Comparison of ENCODE assay signal across 7 cellular contexts in genomic region chr9:15423328-15423985, GRCh38. TPM values are rescaled to one million over a fixed set of nuclear protein-coding genes. Genes with fewer than 3 reads are reported as not detected.
DNase-seq lines count a peak whose midpoint lies in the region; ATAC-seq lines count a peak whose summit lies in the region.

No MANE protein-coding gene starts in this region.

- ATAC-seq in activated naive CD4-positive, alpha-beta T cell treated with anti-CD3 and anti-CD28 coated beads, Interleukin-2, amount 50 U/mL, for 72 hours = peak in 1 of 2 donors; percentile 11
- ATAC-seq in stimulated activated memory B cell treated with anti-CD40 and anti-IgM and Interleukin-4, amounts not matched to agents 10 μg/mL and 1 μg/mL and 100 μg/mL, for 72 hours = no peak

- peaks cover 12 to 36% of the 10 kb centered on the region in 2 donors for H3K36me3 Mint-ChIP-seq in activated naive CD4-positive, alpha-beta T cell treated with anti-CD3 and anti-CD28 coated beads, Interleukin-2, amount 50 U/mL, for 72 hours
- peaks cover 25% of the 10 kb centered on the region for H3K36me3 Mint-ChIP-seq in stimulated activated memory B cell treated with anti-CD40 and anti-IgM and Interleukin-4, amounts not matched to agents 10 μg/mL and 1 μg/mL and 100 μg/mL, for 72 hours

- H3K27ac Mint-ChIP-seq in activated naive CD4-positive, alpha-beta T cell treated with anti-CD3 and anti-CD28 coated beads, Interleukin-2, amount 50 U/mL, for 72 hours = peak overlapping the region; percentile 88 to 90
- peak overlapping the region; percentile 96 for H3K27ac Mint-ChIP-seq in stimulated activated memory B cell treated with anti-CD40 and anti-IgM and Interleukin-4, amounts not matched to agents 10 μg/mL and 1 μg/mL and 100 μg/mL, for 72 hours

- no peaks in the 10 kb centered on the region for H3K27me3 Mint-ChIP-seq in stimulated activated memory B cell treated with anti-CD40 and anti-IgM and Interleukin-4, amounts not matched to agents 10 μg/mL and 1 μg/mL and 100 μg/mL, for 72 hours

- H3K4me3 Mint-ChIP-seq in stimulated activated memory B cell treated with anti-CD40 and anti-IgM and Interleukin-4, amounts not matched to agents 10 μg/mL and 1 μg/mL and 100 μg/mL, for 72 hours = peak overlapping the region; percentile 85

- no peaks in the 10 kb centered on the region for H3K9me3 Mint-ChIP-seq in activated naive CD4-positive, alpha-beta T cell treated with anti-CD3 and anti-CD28 coated beads, Interleukin-2, amount 50 U/mL, for 72 hours
- H3K9me3 Mint-ChIP-seq in stimulated activated memory B cell treated with anti-CD40 and anti-IgM and Interleukin-4, amounts not matched to agents 10 μg/mL and 1 μg/mL and 100 μg/mL, for 72 hours = no peaks in the 10 kb centered on the region

- peak; percentile 47 for DNase-seq in GM03348 (ENCODE audit: low spot score)
- peak; percentile 16 to 18 for DNase-seq in Kasumi-1 (lab: John Stamatoyannopoulos, UW)
- no peak for DNase-seq in activated naive CD4-positive, alpha-beta T cell treated with anti-CD3 and anti-CD28 coated beads, Interleukin-2, amount 50 U/mL, for 72 hours (ENCODE audit: low spot score in 2 of 2)
- DNase-seq in iPS-NIHi7 (ENCODE audit: extremely low spot score) = peak; percentile 23
- no peak for DNase-seq in NCI-H1694 (lab: John Stamatoyannopoulos, UW)
- no peak for DNase-seq in NCI-H1436 treated with DMSO at 0.1 percent for 48 hours (lab: John Stamatoyannopoulos, UW)

- H3K4me1 Mint-ChIP-seq in stimulated activated memory B cell treated with anti-CD40 and anti-IgM and Interleukin-4, amounts not matched to agents 10 μg/mL and 1 μg/mL and 100 μg/mL, for 72 hours = peaks cover 32% of the 10 kb centered on the region

RNA-seq across cellular contexts. Expression of gene SNAPC3, which starts 0.8 kb away (rescaled TPM):
- total RNA-seq in activated naive CD4-positive, alpha-beta T cell treated with anti-CD3 and anti-CD28 coated beads, Interleukin-2, amount 50 U/mL, for 72 hours = 10 to 100 TPM; 23.8 to 35.9 TPM

Comparison
In these comparisons a context has a peak if more than half of its experiments do, and no peak if none do; other contexts are left out.
1. DNase-seq: peak in GM03348 (single experiment), Kasumi-1 (2 of 2) and iPS-NIHi7 (single experiment); none in activated naive CD4-positive, alpha-beta T cell treated with anti-CD3 and anti-CD28 coated beads, Interleukin-2, amount 50 U/mL, for 72 hours (0 of 2), NCI-H1694 (single experiment) and NCI-H1436 treated with DMSO at 0.1 percent for 48 hours (single experiment).